Comparison of ENCODE assay signal across 22 cellular contexts in genomic region chr15:36658321-36658720, GRCh38.
DNase-seq lines count a peak whose midpoint lies in the region; ATAC-seq, FAIRE-seq and TF ChIP-seq lines count a peak whose summit lies in the region.
"Had no signal": no experiment of that assay in that cellular context is flagged by ENCODE, and none has a peak within 500 bp of the region (broad histone marks: within the 10 kb centered on the region; RNA-seq: fewer than 3 reads in every experiment).

No MANE protein-coding gene starts in this region.

- no peak for TF ChIP-seq CTCF in AG09319 (IDR thresholded peaks at IDR 0.05; ENCODE audit: low read depth, low read length)
- TF ChIP-seq CTCF in fibroblast of the aortic adventitia (IDR thresholded peaks at IDR 0.05; ENCODE audit: insufficient read depth, low read length), result no peak

- FAIRE-seq in HTR-8/SVneo (lab: Jason Lieb, UNC), result no peak

- no peak overlapping the region for H3K4me3 ChIP-seq in fibroblast of the aortic adventitia (ENCODE audit: low read depth, low read length)
- H3K4me3 ChIP-seq: hepatocyte, skin epidermis, upper lobe of left lung had no signal

- ATAC-seq in HG03442 (IDR thresholded peaks at IDR 0.05; ENCODE audit: unreplicated experiment), result no peak
- ATAC-seq in GM18502 (IDR thresholded peaks at IDR 0.05; ENCODE audit: poor library complexity, unreplicated experiment), result no peak
- ATAC-seq in GM21786 (IDR thresholded peaks at IDR 0.05; ENCODE audit: unreplicated experiment), result no peak
- ATAC-seq: activated naive CD8-positive, alpha-beta T cell treated with anti-CD3 and anti-CD28 coated beads, Interleukin-2, amount 50 U/mL, for 24 hours; stimulated activated memory B cell treated with anti-CD40 and anti-IgM and Interleukin-4, amounts not matched to agents 10 μg/mL and 1 μg/mL and 100 μg/mL, for 72 hours had no signal

- DNase-seq in AG09319 (ENCODE audit: extremely low read depth, low read depth), result peak; percentile 23
- peak; percentile 36 for DNase-seq in HTR-8/SVneo (ENCODE audit: insufficient read length, low spot score)
- DNase-seq in RPMI7951 (ENCODE audit: low read depth), result peak; percentile 11
- DNase-seq in fibroblast of the aortic adventitia (ENCODE audit: low read depth), result peak; percentile 56
- no peak for DNase-seq in NK-92 treated with Interleukin-12 subunit alpha and Interleukin-12 subunit beta, amount 100 ng/mL, for 24 hours (lab: John Stamatoyannopoulos, UW)
- DNase-seq: activated CD4-positive, alpha-beta T cell treated with anti-CD3 and anti-CD28 coated beads, Interleukin-2, amount 10 ng/mL, durations not matched to agents 7 days and 5 days; activated naive CD8-positive, alpha-beta T cell treated with anti-CD3 and anti-CD28 coated beads, Interleukin-2, amount 50 U/mL, for 24 hours; activated T-cell treated with anti-CD3 and anti-CD28 coated beads, Interleukin-2, amount 50 U/mL, for 48 hours; Calu3; cerebellar nuclear complex; KG1; midbrain; NCI-H2029; nucleus accumbens; SIG-M5; upper lobe of left lung had no signal
